8 cellular contexts compared by ENCODE assay signal in the genomic region with DNA sequence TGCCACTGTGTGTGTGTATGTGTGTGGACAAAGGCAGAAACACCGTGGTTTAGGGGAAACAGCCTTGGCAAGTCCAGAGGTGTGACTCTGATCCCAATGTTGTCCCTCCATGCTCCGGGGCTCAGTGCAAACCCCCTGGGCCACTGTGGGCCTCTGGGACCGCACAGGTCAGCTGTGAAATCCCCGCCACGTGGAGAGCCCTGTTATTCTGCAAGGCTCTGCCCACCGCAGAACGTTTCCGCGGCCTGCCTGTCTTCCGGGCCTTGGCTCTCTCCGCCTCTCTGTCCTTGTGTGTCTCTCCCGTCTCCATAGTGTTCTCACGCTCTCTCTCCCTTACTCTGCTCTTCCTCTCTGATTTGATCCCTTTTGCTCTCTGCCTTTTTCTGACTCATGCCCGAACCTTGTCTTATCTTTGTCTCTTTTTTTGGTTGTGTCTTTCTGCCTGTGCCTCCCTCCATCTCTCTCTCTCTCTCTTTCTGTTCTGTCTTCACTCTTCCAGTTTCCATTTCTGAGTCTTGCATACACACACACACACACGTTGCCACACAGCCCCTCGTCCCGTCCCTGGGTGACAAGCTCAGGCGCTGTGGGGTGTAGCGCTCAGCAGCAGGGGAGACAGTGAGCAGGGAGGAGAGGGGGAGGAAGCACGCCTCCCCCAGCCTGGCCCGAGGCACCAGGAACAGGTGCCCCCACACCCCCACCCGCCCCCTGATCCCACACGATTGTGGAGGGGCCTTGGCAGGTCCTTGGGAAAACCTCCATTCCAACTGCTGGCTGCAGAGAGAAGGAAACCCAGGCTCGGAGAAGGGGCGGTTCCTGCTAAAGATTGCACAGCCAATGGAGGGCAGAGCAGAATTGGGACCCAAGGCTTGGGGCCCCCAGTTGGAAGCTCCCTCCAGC. TPM values are rescaled to one million over a fixed set of nuclear protein-coding genes. Genes with fewer than 3 reads are reported as not detected.
DNase-seq lines count a peak whose midpoint lies in the region; ATAC-seq and TF ChIP-seq lines count a peak whose summit lies in the region.

No MANE protein-coding gene starts in this region.

- H3K36me3 ChIP-seq in spleen (no peaks in the 10 kb centered on the region), tibial artery (no peaks in the 10 kb centered on the region)

- H3K4me3 Mint-ChIP-seq in T-helper 1 cell treated with Interleukin-12 subunit alpha and Interleukin-12 subunit beta and Interleukin-4 antibody, amounts not matched to agents 30 μg/mL and 1 μg/mL, for 36 hours: peak overlapping the region; percentile 68

- H3K4me1 ChIP-seq in foreskin keratinocyte: no peaks in the 10 kb centered on the region
- H3K4me1 ChIP-seq in spleen: peaks cover 0 to 47% (median 24%) of the 10 kb centered on the region in 6 donors
- peaks cover 0 to 25% (median 6%) of the 10 kb centered on the region in 4 donors for H3K4me1 ChIP-seq in tibial artery

- peaks cover 9% of the 10 kb centered on the region for H3K9me3 Mint-ChIP-seq in T-helper 1 cell treated with Interleukin-12 subunit alpha and Interleukin-12 subunit beta and Interleukin-4 antibody, amounts not matched to agents 30 μg/mL and 1 μg/mL, for 36 hours

- H3K27ac ChIP-seq in foreskin keratinocyte (no peak overlapping the region), spleen (peak overlapping the region in 1 of 8 donors; percentile 29), tibial artery (no peak overlapping the region)

- intact Hi-C loops in spleen (cut with DNase I; ENCODE audit: low total_unique reads) (no loop called here), tibial artery (cut with DNase I; ENCODE audit: low total_unique reads) (no loop called here)

- H3K36me3 Mint-ChIP-seq in T-helper 1 cell treated with Interleukin-12 subunit alpha and Interleukin-12 subunit beta and Interleukin-4 antibody, amounts not matched to agents 30 μg/mL and 1 μg/mL, for 36 hours (ENCODE audit: low read depth): peaks cover 5% of the 10 kb centered on the region

- H3K9me3 ChIP-seq in spleen (no peaks in the 10 kb centered on the region), tibial artery (no peaks in the 10 kb centered on the region)

- 5 to 20% (median 15%) methylated on average over 18 to 25 of the region's 25 CpGs for WGBS in spleen, 5 donors

- no peak for TF ChIP-seq CTCF in foreskin keratinocyte (conservative IDR thresholded peaks at IDR 0.05)
- TF ChIP-seq CTCF in spleen (IDR thresholded peaks at IDR 0.05 in 8 of 11, conservative IDR thresholded peaks at IDR 0.05 in 3 of 11): no peak
- no peak for TF ChIP-seq CTCF in tibial artery (IDR thresholded peaks at IDR 0.05)

- peak overlapping the region; percentile 77 for H3K27ac Mint-ChIP-seq in T-helper 1 cell treated with Interleukin-12 subunit alpha and Interleukin-12 subunit beta and Interleukin-4 antibody, amounts not matched to agents 30 μg/mL and 1 μg/mL, for 36 hours

- ATAC-seq in foreskin keratinocyte (peak; percentile 13), GM21447 (IDR thresholded peaks at IDR 0.05; ENCODE audit: unreplicated experiment) (no peak)

- H3K27me3 Mint-ChIP-seq in T-helper 1 cell treated with Interleukin-12 subunit alpha and Interleukin-12 subunit beta and Interleukin-4 antibody, amounts not matched to agents 30 μg/mL and 1 μg/mL, for 36 hours (ENCODE audit: low read depth): peaks cover 35% of the 10 kb centered on the region

- H3K27me3 ChIP-seq in foreskin keratinocyte: peaks cover 64% of the 10 kb centered on the region
- H3K27me3 ChIP-seq in spleen (replicated peaks in 1 of 7): peaks cover 15 to 89% (median 46%) of the 10 kb centered on the region in 7 donors
- peaks cover 0 to 87% of the 10 kb centered on the region in 2 donors for H3K27me3 ChIP-seq in tibial artery

- peaks cover 17% of the 10 kb centered on the region for H3K4me1 Mint-ChIP-seq in T-helper 1 cell treated with Interleukin-12 subunit alpha and Interleukin-12 subunit beta and Interleukin-4 antibody, amounts not matched to agents 30 μg/mL and 1 μg/mL, for 36 hours (ENCODE audit: low read depth)

- no peak for TF ChIP-seq POLR2A in spleen (IDR thresholded peaks at IDR 0.05)

- DNase-seq in NOMO-1 treated with DMSO at 0.1 percent for 48 hours (lab: John Stamatoyannopoulos, UW; ENCODE audit: unreplicated experiment): peak; percentile 33
- DNase-seq in NOMO-1 treated with dmso at 0.1 percent for 144 hours (lab: John Stamatoyannopoulos, UW; ENCODE audit: unreplicated experiment): no peak
- DNase-seq in foreskin keratinocyte: no peak
- peak; percentile 77 for DNase-seq in spleen
- DNase-seq in tibial artery: no peak
- no peak for DNase-seq in NCI-H524 (lab: John Stamatoyannopoulos, UW)

- no peak overlapping the region for H3K4me3 ChIP-seq in spleen
- H3K4me3 ChIP-seq in tibial artery: no peak overlapping the region

RNA-seq across cellular contexts. Expression of gene TTYH1, which starts 3.0 kb away (rescaled TPM):
- not detected in 2 replicates for total RNA-seq in foreskin keratinocyte
- not detected in 2 replicates for polyA plus RNA-seq in foreskin keratinocyte
- 1 to 10 TPM in 5 of 7 donors, under 1 TPM in 2; 0.97 to 2.9 (median 1.2) TPM for total RNA-seq in spleen
- 1 to 10 TPM; 1.1 to 3.5 (median 1.2) TPM for polyA plus RNA-seq in spleen

RNA-seq across cellular contexts. Expression of gene LENG8, which starts 30.7 kb away (rescaled TPM):
- total RNA-seq in foreskin keratinocyte (31.1 and 43.5 TPM in 2 replicates), spleen (100 to 1,000 TPM; 123 to 280 (median 183) TPM)
- polyA plus RNA-seq in foreskin keratinocyte (34.1 and 41.2 TPM in 2 replicates), spleen (100 to 1,000 TPM in 2 of 3 donors, 10 to 100 TPM in 1; 69.2 to 293 (median 110) TPM)

RNA-seq across cellular contexts. Expression of gene LENG9, which starts 45.3 kb away (rescaled TPM):
- total RNA-seq in foreskin keratinocyte (4.8 and 5.0 TPM in 2 replicates), spleen (1 to 10 TPM; 4.4 to 8.3 (median 6.2) TPM)
- polyA plus RNA-seq in foreskin keratinocyte (4.1 and 5.2 TPM in 2 replicates), spleen (1 to 10 TPM; 1.7 to 4.3 (median 3.5) TPM)

RNA-seq across cellular contexts. Expression of gene LAIR1, which starts 53.5 kb away (rescaled TPM):
- total RNA-seq in foreskin keratinocyte (not detected in 2 replicates), spleen (100 to 1,000 TPM in 6 of 7 donors, 10 to 100 TPM in 1; 95.9 to 164 (median 125) TPM)
- polyA plus RNA-seq in foreskin keratinocyte (not detected in 2 replicates), spleen (10 to 100 TPM; 56.3 to 74.8 (median 71.1) TPM)

RNA-seq across cellular contexts. Expression of gene CDC42EP5, which starts 54.8 kb away (rescaled TPM):
- total RNA-seq in foreskin keratinocyte (27.1 and 32.1 TPM in 2 replicates), spleen (10 to 100 TPM in 4 of 7 donors, 1 to 10 TPM in 3; 6.6 to 16.1 (median 13.4) TPM)
- polyA plus RNA-seq in foreskin keratinocyte (43.4 and 66.8 TPM in 2 replicates), spleen (10 to 100 TPM in 2 of 3 donors, 1 to 10 TPM in 1; 9.7 to 15.9 (median 12.8) TPM)

Comparison
In these comparisons a context has a peak if more than half of its experiments do, and no peak if none do; other contexts are left out.
1. DNase-seq: peak in NOMO-1 treated with DMSO at 0.1 percent for 48 hours (single experiment) and spleen (single experiment); none in NOMO-1 treated with dmso at 0.1 percent for 144 hours (single experiment), foreskin keratinocyte (0 of 2), tibial artery (0 of 2) and NCI-H524 (0 of 2).